Comparison of ENCODE assay signal across 9 cellular contexts in the genomic region with DNA sequence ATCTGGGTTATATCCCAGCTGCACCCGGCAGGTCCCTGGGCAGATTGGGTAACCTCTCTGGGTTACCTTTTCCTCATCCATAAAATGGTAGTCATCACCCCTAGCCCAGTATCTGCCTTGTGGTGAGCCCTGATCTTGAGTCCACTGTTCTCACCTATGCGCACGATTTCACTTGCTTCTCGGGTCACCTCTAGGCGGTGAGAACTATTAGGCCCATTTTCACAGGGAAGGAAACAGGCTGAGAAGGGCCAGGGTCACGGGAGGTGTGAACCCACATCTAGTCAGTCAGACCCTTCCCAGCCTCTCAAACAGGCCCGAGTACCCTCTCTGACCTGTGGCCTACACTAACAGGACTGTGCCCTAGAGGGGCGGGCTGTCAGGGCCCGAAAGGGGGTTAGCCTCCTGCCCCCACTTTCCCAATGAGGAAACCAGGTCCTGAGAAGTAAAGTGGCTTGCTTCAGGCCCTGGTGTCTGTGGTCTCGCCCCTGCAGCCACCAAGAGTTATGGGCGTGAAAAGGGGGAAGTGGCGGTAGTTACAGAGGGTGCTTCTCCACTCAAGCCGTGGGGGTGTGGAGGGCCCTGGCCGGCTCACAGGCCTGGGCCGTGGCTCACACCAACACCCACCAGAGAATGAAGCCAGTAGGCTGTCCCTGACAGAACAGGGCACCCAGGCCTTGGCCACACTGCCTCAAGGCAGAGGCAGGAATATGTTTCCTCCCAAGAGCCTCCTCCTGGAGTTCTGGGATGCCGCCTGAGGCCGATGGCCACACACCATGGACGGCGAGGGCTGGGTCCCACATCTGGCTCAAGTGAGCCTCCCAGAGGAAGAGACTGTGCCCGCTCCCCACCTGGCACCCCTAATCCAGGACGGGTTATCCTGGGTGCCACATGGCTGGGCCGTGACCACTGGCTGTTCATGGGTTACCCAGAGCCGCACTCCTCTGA. TPM values are rescaled to one million over a fixed set of nuclear protein-coding genes. Genes with fewer than 3 reads are reported as not detected.
DNase-seq lines count a peak whose midpoint lies in the region; ATAC-seq and TF ChIP-seq lines count a peak whose summit lies in the region.
"Had no signal": no experiment of that assay in that cellular context is flagged by ENCODE, and none has a peak within 500 bp of the region (broad histone marks: within the 10 kb centered on the region; RNA-seq: fewer than 3 reads in every experiment).

No MANE protein-coding gene starts in this region.

- no peak overlapping the region for H3K4me2 ChIP-seq in PC-3 (ENCODE audit: low read length)

- no peak overlapping the region for H3K9ac ChIP-seq in PC-3 (ENCODE audit: low read length)

- no peaks in the 10 kb centered on the region for H3K9me2 ChIP-seq in PC-3 (replicated peaks; ENCODE audit: low read length)

- H3F3A ChIP-seq in PC-3 (ENCODE audit: low read length, unreplicated experiment) = no peaks in the 10 kb centered on the region

- H4K20me1 ChIP-seq in PC-3 (ENCODE audit: low read length) = no peaks in the 10 kb centered on the region

- no peak for TF ChIP-seq CTCF in PC-3 (conservative IDR thresholded peaks at IDR 0.05; ENCODE audit: low read depth, low read length)

- peaks cover 73% of the 10 kb centered on the region for H3K36me3 Mint-ChIP-seq in activated CD8-positive, alpha-beta T cell treated with anti-CD3 and anti-CD28 coated beads, Interleukin-2, amount 10 ng/mL, durations not matched to agents 7 days and 5 days (ENCODE audit: low read depth)
- H3K36me3 Mint-ChIP-seq in stimulated activated memory B cell treated with anti-CD40 and anti-IgM and Interleukin-4, amounts not matched to agents 10 μg/mL and 1 μg/mL and 100 μg/mL, for 72 hours = peaks cover 24% of the 10 kb centered on the region

- H3K27ac Mint-ChIP-seq in activated CD8-positive, alpha-beta T cell treated with anti-CD3 and anti-CD28 coated beads, Interleukin-2, amount 10 ng/mL, durations not matched to agents 7 days and 5 days = peak overlapping the region; percentile 99
- peak overlapping the region; percentile 75 for H3K27ac Mint-ChIP-seq in stimulated activated memory B cell treated with anti-CD40 and anti-IgM and Interleukin-4, amounts not matched to agents 10 μg/mL and 1 μg/mL and 100 μg/mL, for 72 hours

- POLR2A ChIA-PET in activated CD8-positive, alpha-beta T cell treated with anti-CD3 and anti-CD28 coated beads, Interleukin-2, amount 10 ng/mL, durations not matched to agents 7 days and 5 days (lab: Charles Lee) = interaction anchor here (1.0 to 8.6 kb wide), 5 partner anchors 8 to 40 kb away, joined by 3 to 125 read pairs (median 11); partner anchors contain the start of gene PSTPIP1
- POLR2A ChIA-PET in PC-3 (lab: Charles Lee; ENCODE audit: unreplicated experiment) = no interaction called here

- H3K9me3 Mint-ChIP-seq in activated CD8-positive, alpha-beta T cell treated with anti-CD3 and anti-CD28 coated beads, Interleukin-2, amount 10 ng/mL, durations not matched to agents 7 days and 5 days (ENCODE audit: insufficient read depth) = no peaks in the 10 kb centered on the region
- H3K9me3 Mint-ChIP-seq in stimulated activated memory B cell treated with anti-CD40 and anti-IgM and Interleukin-4, amounts not matched to agents 10 μg/mL and 1 μg/mL and 100 μg/mL, for 72 hours = no peaks in the 10 kb centered on the region

- peaks cover 99% of the 10 kb centered on the region for H3K4me1 Mint-ChIP-seq in activated CD8-positive, alpha-beta T cell treated with anti-CD3 and anti-CD28 coated beads, Interleukin-2, amount 10 ng/mL, durations not matched to agents 7 days and 5 days (ENCODE audit: low read depth)
- peaks cover 85% of the 10 kb centered on the region for H3K4me1 Mint-ChIP-seq in stimulated activated memory B cell treated with anti-CD40 and anti-IgM and Interleukin-4, amounts not matched to agents 10 μg/mL and 1 μg/mL and 100 μg/mL, for 72 hours

- H3K27me3 Mint-ChIP-seq in activated CD8-positive, alpha-beta T cell treated with anti-CD3 and anti-CD28 coated beads, Interleukin-2, amount 10 ng/mL, durations not matched to agents 7 days and 5 days (ENCODE audit: low read depth) = no peaks in the 10 kb centered on the region
- H3K27me3 Mint-ChIP-seq in stimulated activated memory B cell treated with anti-CD40 and anti-IgM and Interleukin-4, amounts not matched to agents 10 μg/mL and 1 μg/mL and 100 μg/mL, for 72 hours = no peaks in the 10 kb centered on the region

- peak; percentile 78 for DNase-seq in activated CD8-positive, alpha-beta memory T cell treated with anti-CD3 and anti-CD28 coated beads for 24 hours
- no peak for DNase-seq in activated CD8-positive, alpha-beta memory T cell treated with anti-CD3 and anti-CD28 coated beads, Interleukin-2, amount 50 U/mL, for 48 hours
- DNase-seq in activated CD8-positive, alpha-beta T cell treated with anti-CD3 and anti-CD28 coated beads, Interleukin-2, amount 10 ng/mL, durations not matched to agents 7 days and 5 days = peak; percentile 49
- DNase-seq in T1000 (lab: John Stamatoyannopoulos, UW) (no peak), PC-3 (no peak)

- no peak overlapping the region for H2AFZ ChIP-seq in PC-3 (ENCODE audit: low read length)

- intact Hi-C loops in PC-3 (cut with micrococcal nuclease) = no loop called here

- H3K4me1 ChIP-seq in PC-3 (ENCODE audit: insufficient read depth, low read length) = no peaks in the 10 kb centered on the region

- H3K4me3 ChIP-seq in PC-3 (ENCODE audit: low read length) = no peak overlapping the region

- CTCF ChIA-PET in activated CD8-positive, alpha-beta T cell treated with anti-CD3 and anti-CD28 coated beads, Interleukin-2, amount 10 ng/mL, durations not matched to agents 7 days and 5 days (lab: Charles Lee) = interaction anchor here (1.0 to 13.1 kb wide), 10 partner anchors 8 to 529 kb away, joined by 3 to 159 read pairs (median 8); partner anchors contain the start of gene PSTPIP1
- CTCF ChIA-PET in PC-3 (lab: Charles Lee) = no interaction called here

- no peak overlapping the region for H3K27ac ChIP-seq in PC-3 (ENCODE audit: low read length)

- no peaks in the 10 kb centered on the region for H3K27me3 ChIP-seq in PC-3 (ENCODE audit: low read length)

- H3K4me3 Mint-ChIP-seq in activated CD8-positive, alpha-beta T cell treated with anti-CD3 and anti-CD28 coated beads, Interleukin-2, amount 10 ng/mL, durations not matched to agents 7 days and 5 days = peak overlapping the region; percentile 72
- H3K4me3 Mint-ChIP-seq in stimulated activated memory B cell treated with anti-CD40 and anti-IgM and Interleukin-4, amounts not matched to agents 10 μg/mL and 1 μg/mL and 100 μg/mL, for 72 hours = peak overlapping the region; percentile 32

- peak; percentile 53 for ATAC-seq in HG03066 (IDR thresholded peaks at IDR 0.05; ENCODE audit: low read depth, unreplicated experiment)
- ATAC-seq in activated CD8-positive, alpha-beta T cell treated with anti-CD3 and anti-CD28 coated beads, Interleukin-2, amount 10 ng/mL, durations not matched to agents 7 days and 5 days = peak; percentile 34
- ATAC-seq in stimulated activated memory B cell treated with anti-CD40 and anti-IgM and Interleukin-4, amounts not matched to agents 10 μg/mL and 1 μg/mL and 100 μg/mL, for 72 hours = peak; percentile 87
- no peak for ATAC-seq in GM21529 (IDR thresholded peaks at IDR 0.05; ENCODE audit: unreplicated experiment)
- no peak for ATAC-seq in PC-3

- no peaks in the 10 kb centered on the region for H3K36me3 ChIP-seq in PC-3 (ENCODE audit: low read depth, low read length)

- no TSS peak for BruUV-seq in PC-3 (replicated peaks; lab: Mats Ljungman, UMichigan)

- no peaks in the 10 kb centered on the region for H3K9me3 ChIP-seq in PC-3 (ENCODE audit: low read length)

- H3K79me2 ChIP-seq in PC-3 (ENCODE audit: low read length) = no peaks in the 10 kb centered on the region

RNA-seq across cellular contexts. Expression of gene PSTPIP1, which starts 19.5 kb away (rescaled TPM):
- 100 to 1,000 TPM; 208 to 212 TPM for total RNA-seq in activated CD8-positive, alpha-beta T cell treated with anti-CD3 and anti-CD28 coated beads, Interleukin-2, amount 10 ng/mL, durations not matched to agents 7 days and 5 days
- total RNA-seq in PC-3 (2014; rRNA removed) = not detected in 2 replicates
- total RNA-seq: fibroblast of villous mesenchyme had no signal

RNA-seq across cellular contexts. Expression of gene TSPAN3, which starts 56.5 kb away (rescaled TPM):
- 10 to 100 TPM; 17.4 to 18.4 TPM for total RNA-seq in activated CD8-positive, alpha-beta T cell treated with anti-CD3 and anti-CD28 coated beads, Interleukin-2, amount 10 ng/mL, durations not matched to agents 7 days and 5 days
- 125 and 140 TPM in 2 replicates for total RNA-seq in PC-3 (2014; rRNA removed)

Comparison
In these comparisons a context has a peak if more than half of its experiments do, and no peak if none do; other contexts are left out.
1. DNase-seq: peak in activated CD8-positive, alpha-beta memory T cell treated with anti-CD3 and anti-CD28 coated beads for 24 hours (single experiment) and activated CD8-positive, alpha-beta T cell treated with anti-CD3 and anti-CD28 coated beads, Interleukin-2, amount 10 ng/mL, durations not matched to agents 7 days and 5 days (single experiment); none in activated CD8-positive, alpha-beta memory T cell treated with anti-CD3 and anti-CD28 coated beads, Interleukin-2, amount 50 U/mL, for 48 hours (single experiment), T1000 (single experiment) and PC-3 (single experiment).
2. ATAC-seq: peak in HG03066 (single experiment), activated CD8-positive, alpha-beta T cell treated with anti-CD3 and anti-CD28 coated beads, Interleukin-2, amount 10 ng/mL, durations not matched to agents 7 days and 5 days (single experiment) and stimulated activated memory B cell treated with anti-CD40 and anti-IgM and Interleukin-4, amounts not matched to agents 10 μg/mL and 1 μg/mL and 100 μg/mL, for 72 hours (single experiment); none in GM21529 (single experiment) and PC-3 (single experiment).
3. RNA of gene PSTPIP1, which starts 19.5 kb away (total RNA-seq): 208 to 212 TPM in activated CD8-positive, alpha-beta T cell treated with anti-CD3 and anti-CD28 coated beads, Interleukin-2, amount 10 ng/mL, durations not matched to agents 7 days and 5 days; not detected in PC-3; every median in the first group is over 100 times any median in the second.